In the genomic region with DNA sequence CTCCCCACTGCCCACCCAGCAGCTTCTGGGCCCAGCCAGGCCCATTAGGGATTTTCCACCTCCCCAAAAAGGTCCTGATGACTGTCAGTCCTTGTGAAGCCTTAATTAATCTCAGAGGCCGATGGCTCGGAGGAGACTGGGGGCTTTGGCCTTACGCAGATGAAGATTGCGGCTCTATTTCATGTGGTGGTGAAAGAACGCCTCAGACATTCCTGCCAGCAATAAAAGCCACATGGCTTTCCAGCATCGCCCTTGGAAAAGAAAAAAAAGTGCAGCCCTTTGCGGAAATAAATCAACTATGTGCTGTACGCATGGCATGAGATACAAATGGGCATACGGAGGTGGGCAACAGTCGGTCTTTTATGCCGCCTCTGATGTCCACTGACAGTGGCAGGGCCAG, we compare ENCODE assay signal across 1 cellular context.
TF ChIP-seq lines count a peak whose summit lies in the region.

No MANE protein-coding gene starts in this region.

TF ChIP-seq in endothelial cell of umbilical vein, 7 proteins besides CTCF, POLR2A, EP300 and RAD21:
- TF ChIP-seq GATA2 (IDR thresholded peaks at IDR 0.05; ENCODE audit: insufficient read depth, insufficient read length, low read depth, low read length) (no peak), EZH2 (IDR thresholded peaks at IDR 0.05; ENCODE audit: borderline replicate concordance, low read depth, low read length, severe bottlenecking) (peak; percentile 52)
- TF ChIP-seq, protein P1, sequence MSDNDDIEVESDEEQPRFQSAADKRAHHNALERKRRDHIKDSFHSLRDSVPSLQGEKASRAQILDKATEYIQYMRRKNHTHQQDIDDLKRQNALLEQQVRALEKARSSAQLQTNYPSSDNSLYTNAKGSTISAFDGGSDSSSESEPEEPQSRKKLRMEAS (IDR thresholded peaks at IDR 0.05; ENCODE audit: insufficient read depth, insufficient read length), result no peak
